8 cellular contexts compared by ENCODE assay signal in genomic region chr3:187000711-187001151, GRCh38.
DNase-seq lines count a peak whose midpoint lies in the region; ATAC-seq lines count a peak whose summit lies in the region.

No MANE protein-coding gene starts in this region.

- no peaks in the 10 kb centered on the region for H3K27me3 Mint-ChIP-seq in activated CD8-positive, alpha-beta memory T cell treated with anti-CD3 and anti-CD28 coated beads, Interleukin-2, amount 10 ng/mL, durations not matched to agents 7 days and 5 days
- no peaks in the 10 kb centered on the region for H3K27me3 Mint-ChIP-seq in T-helper 2 cell treated with Interferon-gamma antibody and Interleukin-4, amounts not matched to agents 5 μg/mL and 100 μg/mL, for 36 hours (ENCODE audit: low read depth)
- no peaks in the 10 kb centered on the region for H3K27me3 Mint-ChIP-seq in stimulated activated naive CD8-positive, alpha-beta T cell treated with anti-CD3 and anti-CD28 coated beads, Interleukin-15, Interleukin-2, amounts not matched to agents 100 ng/mL and 50 ng/mL, for 24 hours

- peak; percentile 73 for ATAC-seq in activated CD8-positive, alpha-beta memory T cell treated with anti-CD3 and anti-CD28 coated beads, Interleukin-2, amount 10 ng/mL, durations not matched to agents 7 days and 5 days
- peak; percentile 68 for ATAC-seq in HG03025 (IDR thresholded peaks at IDR 0.05; ENCODE audit: low FRiP score, unreplicated experiment)

- peak overlapping the region; percentile 91 for H3K27ac Mint-ChIP-seq in activated CD8-positive, alpha-beta memory T cell treated with anti-CD3 and anti-CD28 coated beads, Interleukin-2, amount 10 ng/mL, durations not matched to agents 7 days and 5 days
- H3K27ac Mint-ChIP-seq in T-helper 2 cell treated with Interferon-gamma antibody and Interleukin-4, amounts not matched to agents 5 μg/mL and 100 μg/mL, for 36 hours = peak overlapping the region; percentile 87
- H3K27ac Mint-ChIP-seq in stimulated activated naive CD8-positive, alpha-beta T cell treated with anti-CD3 and anti-CD28 coated beads, Interleukin-15, Interleukin-2, amounts not matched to agents 100 ng/mL and 50 ng/mL, for 24 hours = peak overlapping the region; percentile 89

- no peak overlapping the region for H3K27ac ChIP-seq in substantia nigra (ENCODE audit: low read depth, low read length, poor library complexity, severe bottlenecking)

- peak overlapping the region; percentile 50 for H3K4me3 Mint-ChIP-seq in activated CD8-positive, alpha-beta memory T cell treated with anti-CD3 and anti-CD28 coated beads, Interleukin-2, amount 10 ng/mL, durations not matched to agents 7 days and 5 days
- H3K4me3 Mint-ChIP-seq in T-helper 2 cell treated with Interferon-gamma antibody and Interleukin-4, amounts not matched to agents 5 μg/mL and 100 μg/mL, for 36 hours = peak overlapping the region; percentile 7
- H3K4me3 Mint-ChIP-seq in stimulated activated naive CD8-positive, alpha-beta T cell treated with anti-CD3 and anti-CD28 coated beads, Interleukin-15, Interleukin-2, amounts not matched to agents 100 ng/mL and 50 ng/mL, for 24 hours = peak overlapping the region; percentile 61

- peaks cover 73% of the 10 kb centered on the region for H3K4me1 Mint-ChIP-seq in activated CD8-positive, alpha-beta memory T cell treated with anti-CD3 and anti-CD28 coated beads, Interleukin-2, amount 10 ng/mL, durations not matched to agents 7 days and 5 days
- peaks cover 57% of the 10 kb centered on the region for H3K4me1 Mint-ChIP-seq in T-helper 2 cell treated with Interferon-gamma antibody and Interleukin-4, amounts not matched to agents 5 μg/mL and 100 μg/mL, for 36 hours (ENCODE audit: low read depth)
- peaks cover 85% of the 10 kb centered on the region for H3K4me1 Mint-ChIP-seq in stimulated activated naive CD8-positive, alpha-beta T cell treated with anti-CD3 and anti-CD28 coated beads, Interleukin-15, Interleukin-2, amounts not matched to agents 100 ng/mL and 50 ng/mL, for 24 hours (ENCODE audit: low read depth)

- H3K36me3 Mint-ChIP-seq in activated CD8-positive, alpha-beta memory T cell treated with anti-CD3 and anti-CD28 coated beads, Interleukin-2, amount 10 ng/mL, durations not matched to agents 7 days and 5 days = peaks cover 60% of the 10 kb centered on the region
- H3K36me3 Mint-ChIP-seq in T-helper 2 cell treated with Interferon-gamma antibody and Interleukin-4, amounts not matched to agents 5 μg/mL and 100 μg/mL, for 36 hours (ENCODE audit: low read depth) = peaks cover 53% of the 10 kb centered on the region
- H3K36me3 Mint-ChIP-seq in stimulated activated naive CD8-positive, alpha-beta T cell treated with anti-CD3 and anti-CD28 coated beads, Interleukin-15, Interleukin-2, amounts not matched to agents 100 ng/mL and 50 ng/mL, for 24 hours (ENCODE audit: low read depth) = peaks cover 40% of the 10 kb centered on the region

- peak; percentile 62 for DNase-seq in activated CD8-positive, alpha-beta memory T cell treated with anti-CD3 and anti-CD28 coated beads, Interleukin-2, amount 10 ng/mL, durations not matched to agents 7 days and 5 days
- no peak for DNase-seq in activated CD8-positive, alpha-beta memory T cell treated with anti-CD3 and anti-CD28 coated beads, Interleukin-2, amount 50 U/mL, for 48 hours
- peak; percentile 48 for DNase-seq in T-helper 2 cell treated with Interferon-gamma antibody and Interleukin-4, amounts not matched to agents 5 μg/mL and 100 μg/mL, for 36 hours (ENCODE audit: low spot score)
- DNase-seq in substantia nigra (lab: John Stamatoyannopoulos, UW) (no peak), ureter (ENCODE audit: low spot score) (no peak), retina (no peak)

- CTCF ChIA-PET in activated CD8-positive, alpha-beta memory T cell treated with anti-CD3 and anti-CD28 coated beads, Interleukin-2, amount 10 ng/mL, durations not matched to agents 7 days and 5 days (lab: Charles Lee) = interaction anchor here (0.7 to 6.1 kb wide), 9 partner anchors 18 to 164 kb away, joined by 3 to 33 read pairs (median 4); partner anchors contain the start of gene RPL39L

- peaks cover 8% of the 10 kb centered on the region for H3K9me3 Mint-ChIP-seq in activated CD8-positive, alpha-beta memory T cell treated with anti-CD3 and anti-CD28 coated beads, Interleukin-2, amount 10 ng/mL, durations not matched to agents 7 days and 5 days (ENCODE audit: low read depth)
- peaks cover 19% of the 10 kb centered on the region for H3K9me3 Mint-ChIP-seq in T-helper 2 cell treated with Interferon-gamma antibody and Interleukin-4, amounts not matched to agents 5 μg/mL and 100 μg/mL, for 36 hours
- peaks cover 14% of the 10 kb centered on the region for H3K9me3 Mint-ChIP-seq in stimulated activated naive CD8-positive, alpha-beta T cell treated with anti-CD3 and anti-CD28 coated beads, Interleukin-15, Interleukin-2, amounts not matched to agents 100 ng/mL and 50 ng/mL, for 24 hours

Comparison
In these comparisons a context has a peak if more than half of its experiments do, and no peak if none do; other contexts are left out.
1. DNase-seq: peak in activated CD8-positive, alpha-beta memory T cell treated with anti-CD3 and anti-CD28 coated beads, Interleukin-2, amount 10 ng/mL, durations not matched to agents 7 days and 5 days (single experiment) and T-helper 2 cell treated with Interferon-gamma antibody and Interleukin-4, amounts not matched to agents 5 μg/mL and 100 μg/mL, for 36 hours (single experiment); none in activated CD8-positive, alpha-beta memory T cell treated with anti-CD3 and anti-CD28 coated beads, Interleukin-2, amount 50 U/mL, for 48 hours (single experiment), substantia nigra (0 of 49), ureter (single experiment) and retina (single experiment).
2. H3K4me3 Mint-ChIP-seq: peak in every context shown above with its lines; median percentile 61 in stimulated activated naive CD8-positive, alpha-beta T cell treated with anti-CD3 and anti-CD28 coated beads, Interleukin-15, Interleukin-2, amounts not matched to agents 100 ng/mL and 50 ng/mL, for 24 hours; 50 in activated CD8-positive, alpha-beta memory T cell treated with anti-CD3 and anti-CD28 coated beads, Interleukin-2, amount 10 ng/mL, durations not matched to agents 7 days and 5 days; 7 in T-helper 2 cell treated with Interferon-gamma antibody and Interleukin-4, amounts not matched to agents 5 μg/mL and 100 μg/mL, for 36 hours.
3. Peak in every context shown above with its lines, with median percentiles within 50 percentile points of each other: H3K27ac Mint-ChIP-seq.